26 cellular contexts compared by ENCODE assay signal in genomic region chr11:41456288-41456687, GRCh38. TPM values are rescaled to one million over a fixed set of nuclear protein-coding genes. Genes with fewer than 3 reads are reported as not detected.
DNase-seq lines count a peak whose midpoint lies in the region; ATAC-seq, FAIRE-seq and TF ChIP-seq lines count a peak whose summit lies in the region.
"Had no signal": no experiment of that assay in that cellular context is flagged by ENCODE, and none has a peak within 500 bp of the region (broad histone marks: within the 10 kb centered on the region; RNA-seq: fewer than 3 reads in every experiment).

No MANE protein-coding gene starts in this region.

- H3K4ac ChIP-seq in H1 (replicated peaks; ENCODE audit: insufficient read length, low read depth, low read length), result no peak overlapping the region

- H3K36me3 Mint-ChIP-seq in GM23338 (ENCODE audit: low read depth) (no peaks in the 10 kb centered on the region), T-helper 17 cell (ENCODE audit: low read depth) (no peaks in the 10 kb centered on the region)
- H3K36me3 Mint-ChIP-seq: CD4-positive, alpha-beta memory T cell had no signal

- H3K9me3 ChIP-seq in H1 (ENCODE audit: insufficient read depth in 2 of 2, low read depth in 1 of 2, low read length in 1 of 2) (no peaks in the 10 kb centered on the region), T-helper 17 cell (ENCODE audit: control insufficient read depth, low read length, poor library complexity, severe bottlenecking) (no peaks in the 10 kb centered on the region)
- H3K9me3 ChIP-seq: BLaER1 had no signal

- no peak overlapping the region for H4K8ac ChIP-seq in H1 (ENCODE audit: extremely low read depth, insufficient read depth, low read length)

- TF ChIP-seq CTCF in GM23338 (conservative IDR thresholded peaks at IDR 0.05; ENCODE audit: low read depth in 2 of 2) (no peak), H1 (IDR thresholded peaks at IDR 0.05; ENCODE audit: control extremely low read depth in 1 of 3, insufficient read depth in 1 of 3, low read depth in 1 of 3, low read length in 3 of 3) (no peak)

- peak; percentile 78 for FAIRE-seq in H1 (lab: Jason Lieb, UNC)
- FAIRE-seq: A204.1, GM12878 had no signal

- H4K20me1 ChIP-seq in GM23338 (replicated peaks; ENCODE audit: insufficient read depth) (no peaks in the 10 kb centered on the region), H1 (replicated peaks in 1 of 2; ENCODE audit: control insufficient read depth in 1 of 2, insufficient read depth in 2 of 2, low read length in 2 of 2) (no peaks in the 10 kb centered on the region)
- H4K20me1 ChIP-seq: BLaER1 had no signal

- no peak overlapping the region for H2BK5ac ChIP-seq in H1 (ENCODE audit: low read depth, low read length)

- DNase-seq in GM23338 (ENCODE audit: low spot score) (peak; percentile 75), H1 (ENCODE audit: low read depth in 1 of 2, low spot score in 2 of 2) (no peak), left kidney (ENCODE audit: low read depth, low spot score) (peak; percentile 15), pons (ENCODE audit: low spot score) (peak; percentile 18), T-helper 17 cell (no peak), HUDEP-2 (lab: John Stamatoyannopoulos, UW; ENCODE audit: unreplicated experiment in 76 of 76) (no peak)
- DNase-seq in activated T-cell treated with anti-CD3 and anti-CD28 coated beads, Interleukin-2, amount 50 U/mL, for 48 hours, result no peak
- DNase-seq in activated CD4-positive, alpha-beta T cell treated with anti-CD3 and anti-CD28 coated beads, Interleukin-2, amount 50 U/mL, for 4 hours, result no peak
- DNase-seq: CD4-positive, alpha-beta memory T cell; DMS153; MM.1S; NCI-H1092; NCI-H2081 treated with DMSO at 0.1 percent for 48 hours; NCI-H510A; NCI-H748 treated with DMSO at 0.1 percent for 48 hours; NK-92 treated with Interleukin-12 subunit alpha and Interleukin-12 subunit beta, amount 100 ng/mL, for 24 hours; OCI-M1; SHP77 had no signal

- H3K4me3 Mint-ChIP-seq in GM23338 (peak overlapping the region; percentile 12), T-helper 17 cell (no peak overlapping the region)
- H3K4me3 Mint-ChIP-seq: CD4-positive, alpha-beta memory T cell had no signal

- no peak for TF ChIP-seq POLR2A in H1 (IDR thresholded peaks at IDR 0.05; ENCODE audit: control extremely low read depth in 1 of 2, low read depth in 2 of 2, low read length in 2 of 2)

- H3K79me1 ChIP-seq in H1 (ENCODE audit: low read depth, low read length), result no peaks in the 10 kb centered on the region

- peak; percentile 88 for ATAC-seq in GM23338
- no peak for ATAC-seq in T-helper 17 cell
- ATAC-seq: GM12878 had no signal

- H3K4me1 Mint-ChIP-seq in GM23338 (peaks cover 65% of the 10 kb centered on the region), T-helper 17 cell (peaks cover 2% of the 10 kb centered on the region)

- H3K27ac ChIP-seq in GM23338 (ENCODE audit: low read depth) (peak overlapping the region; percentile 78), H1 (ENCODE audit: low read depth, low read length) (no peak overlapping the region)
- H3K27ac ChIP-seq: BLaER1, SK-N-MC had no signal

- no peak overlapping the region for H3K23ac ChIP-seq in H1 (ENCODE audit: insufficient read length)

- 0 out of 2 replicates have a peak, but pooled peaks cover 5% of the 10 kb centered on the region for H3F3A ChIP-seq in GM23338 (replicated peaks; ENCODE audit: low read depth)

- peak overlapping the region; percentile 55; the same call in 1 of the 2 replicates for H3K18ac ChIP-seq in H1 (ENCODE audit: extremely low read depth, low read length)

- H3K4me1 ChIP-seq in GM23338 (ENCODE audit: insufficient read depth) (peaks cover 57% of the 10 kb centered on the region), H1 (replicated peaks in 1 of 4; ENCODE audit: control insufficient read depth in 3 of 4, insufficient read depth in 4 of 4, low read length in 3 of 4) (peaks cover 2 to 27% (median 11%) of the 10 kb centered on the region in 4 experiments; a peak in 6 of 7 replicates)
- H3K4me1 ChIP-seq: BLaER1 had no signal

- no peak overlapping the region for H2AK5ac ChIP-seq in H1 (ENCODE audit: low read depth, low read length)

- H3K56ac ChIP-seq in H1 (replicated peaks; ENCODE audit: insufficient read length, low read depth, low read length), result no peak overlapping the region

- no peaks in the 10 kb centered on the region for H3K36me3 ChIP-seq in GM23338 (ENCODE audit: insufficient read depth)
- no peaks in the 10 kb centered on the region for H3K36me3 ChIP-seq in H1 (ENCODE audit: control insufficient read depth in 2 of 4, insufficient read depth in 4 of 4, low read length in 3 of 4)
- H3K36me3 ChIP-seq: BLaER1 had no signal

- no peak overlapping the region for H2BK15ac ChIP-seq in H1 (ENCODE audit: low read length)

- peak overlapping the region; percentile 82 for H2BK20ac ChIP-seq in H1 (ENCODE audit: low read length)

- H3K4me2 ChIP-seq in GM23338 (peak overlapping the region; percentile 79), H1 (ENCODE audit: insufficient read depth in 1 of 2, low read depth in 2 of 2, low read length in 2 of 2) (peak overlapping the region; percentile 50 to 60)
- H3K4me2 ChIP-seq: BLaER1 had no signal

- POLR2A ChIA-PET in H1 (lab: Charles Lee; ENCODE audit: partially characterized antibody), result no interaction called here

- no peak overlapping the region for H4K91ac ChIP-seq in H1 (replicated peaks; ENCODE audit: insufficient read length, low read length)

- H3K9ac ChIP-seq in H1 (replicated peaks in 1 of 4; ENCODE audit: extremely low read depth in 1 of 4, low read depth in 3 of 4, low read length in 3 of 4), result no peak overlapping the region
- H3K9ac ChIP-seq: BLaER1 had no signal

- WGBS in H1 (ENCODE audit: extremely low coverage in 1 of 2, insufficient coverage in 1 of 2, insufficient read length in 1 of 2, insufficient replicate concordance in 2 of 2, low coverage in 1 of 2, low lambda C conversion rate in 2 of 2, missing lambda C conversion rate in 1 of 2), 2 experiments, result 25% methylated on average over 1 of the region's 1 CpG; no CpG with 5 or more reads in 1 of the 2 experiments

- H3K27me3 Mint-ChIP-seq in GM23338 (ENCODE audit: insufficient read depth, low read depth, poor library complexity) (no peaks in the 10 kb centered on the region), T-helper 17 cell (peaks cover 14% of the 10 kb centered on the region)

- H3K79me2 ChIP-seq in GM23338 (replicated peaks; ENCODE audit: insufficient read depth) (no peaks in the 10 kb centered on the region), H1 (ENCODE audit: control insufficient read depth in 1 of 2, insufficient read depth in 2 of 2, low read length in 2 of 2) (no peaks in the 10 kb centered on the region)

- no peak; a peak in 1 of 4 replicates for TF ChIP-seq RAD21 in H1 (IDR thresholded peaks at IDR 0.05 in 1 of 2, conservative IDR thresholded peaks at IDR 0.05 in 1 of 2; ENCODE audit: low read depth in 2 of 2, low read length in 2 of 2)

- H3K9me2 ChIP-seq in GM23338 (ENCODE audit: insufficient read depth), result no peaks in the 10 kb centered on the region

- CTCF ChIA-PET in H1 (lab: Charles Lee; ENCODE audit: partially characterized antibody), result interaction anchor here (0.7 to 0.9 kb wide), 2 partner anchors 10 to 44 kb away, joined by 3 to 4 read pairs; no protein-coding TSS in a partner anchor

- H2AFZ ChIP-seq in GM23338 (no peak overlapping the region), H1 (ENCODE audit: low read length) (no peak overlapping the region)

- H3K4me3 ChIP-seq in GM23338 (peak overlapping the region; percentile 11; the same call in 1 of the 2 replicates), H1 (ENCODE audit: extremely low read depth in 1 of 4, insufficient read depth in 2 of 4, low read depth in 3 of 4, low read length in 4 of 4) (peak overlapping the region in 1 of 4 experiments; percentile 22; a peak in 1 of 8 replicates)
- H3K4me3 ChIP-seq: BLaER1, GM12878, SK-N-MC had no signal

- TF ChIP-seq EP300 in H1 (IDR thresholded peaks at IDR 0.05; ENCODE audit: borderline replicate concordance in 1 of 2, low read depth in 2 of 2, low read length in 2 of 2), result 0 out of 3 replicates have a peak, but pooled peaks of 1 of the 2 experiments have one; percentile 12

- no peak overlapping the region for H4K5ac ChIP-seq in H1 (ENCODE audit: insufficient read length, low read depth, low read length)

- H3K14ac ChIP-seq in H1 (ENCODE audit: insufficient read length), result no peak overlapping the region

- H3K27ac Mint-ChIP-seq in GM23338 (peak overlapping the region; percentile 61), T-helper 17 cell (no peak overlapping the region)
- H3K27ac Mint-ChIP-seq: CD4-positive, alpha-beta memory T cell had no signal

- H2BK120ac ChIP-seq in H1 (replicated peaks; ENCODE audit: low read depth, low read length), result no peak overlapping the region

- no peaks in the 10 kb centered on the region for H3K9me3 Mint-ChIP-seq in GM23338

- no peaks in the 10 kb centered on the region; the same call in 1 of the 2 replicates for H3K23me2 ChIP-seq in H1 (ENCODE audit: low read depth, low read length)

- 0 out of 2 replicates have a peak overlapping the region, but pooled peaks have one; percentile 30 for H2BK12ac ChIP-seq in H1 (ENCODE audit: low read depth, low read length)

- H3K27me3 ChIP-seq in GM23338 (ENCODE audit: insufficient read depth) (no peaks in the 10 kb centered on the region), H1 (replicated peaks in 1 of 4; ENCODE audit: control insufficient read depth in 3 of 4, extremely low read depth in 1 of 4, insufficient read depth in 3 of 4, low read length in 3 of 4) (no peaks in the 10 kb centered on the region)

TF ChIP-seq in GM23338, 12 proteins besides CTCF, POLR2A, EP300 and RAD21 (continues in another document):
- no peak for TF ChIP-seq POLR2AphosphoS5 (IDR thresholded peaks at IDR 0.05; ENCODE audit: low read depth)
- no peak for TF ChIP-seq JUNB (IDR thresholded peaks at IDR 0.05; ENCODE audit: unreplicated experiment)

TF ChIP-seq in H1, 55 proteins besides CTCF, POLR2A, EP300 and RAD21 (continues in another document):
- TF ChIP-seq BRCA1 (IDR thresholded peaks at IDR 0.05; ENCODE audit: low read depth, low read length), result no peak

RNA-seq across cellular contexts. Expression of gene LRRC4C, which starts 3.2 kb away (rescaled TPM):
- total RNA-seq in GM23338 (2014; rRNA removed; shearing (Covaris generic)), result 0.35 TPM in 1 of 2 replicates, not detected in the other
- polyA plus RNA-seq in GM23338 (2016; fragmentation: Nextera tagmentation; extraction: Ambion mirVana), result 0.68 and 1.1 TPM in 2 replicates
- 1.9 and 2.2 TPM in 2 replicates for total RNA-seq in H1 (2021; fragmentation: NEBNext Ultra II Directional; extraction: Animal tissue kit (Norgen Biotek cat#: 25700))
- 0.23 and 0.25 TPM in 2 replicates for polyA plus RNA-seq in H1 (2011; rRNA removed)
- 0.13 TPM for polyA plus RNA-seq in H1 (2011; cell fraction: cytosol; rRNA removed)
- 0.10 TPM for polyA plus RNA-seq in H1 (2011; cell fraction: nucleus; rRNA removed)
- 0.12 to 0.37 TPM (median 0.25 TPM) in 4 replicates for polyA plus RNA-seq in H1 (2012, experiment 1 of 2)
- polyA plus RNA-seq in H1 (2012, experiment 2 of 2), result not detected
- polyA plus RNA-seq in H1 (2013, experiment 1 of 2), result 0.51 TPM
- polyA plus RNA-seq in H1 (2013, experiment 2 of 2), result 0.31 TPM
- 0.19 and 0.20 TPM in 2 replicates for polyA minus RNA-seq in H1 (2011; rRNA and poly(A)+ RNA removed)
- not detected for polyA minus RNA-seq in H1 (2011; cell fraction: cytosol; rRNA and poly(A)+ RNA removed)
- 1.3 TPM for polyA minus RNA-seq in H1 (2011; cell fraction: nucleus; rRNA and poly(A)+ RNA removed)
- not detected for total RNA-seq in T-helper 17 cell
- total RNA-seq: CD4-positive, alpha-beta memory T cell; Daoy; GM12878; HT1080; LHCN-M2; RPMI7951 had no signal
- polyA plus RNA-seq: CD4-positive, alpha-beta memory T cell had no signal

Comparison
In these comparisons a context has a peak if more than half of its experiments do, and no peak if none do; other contexts are left out.
1. DNase-seq: peak in GM23338 (single experiment), left kidney (single experiment) and pons (single experiment); none in H1 (0 of 2), activated T-cell treated with anti-CD3 and anti-CD28 coated beads, Interleukin-2, amount 50 U/mL, for 48 hours (0 of 2), T-helper 17 cell (0 of 3), HUDEP-2 (0 of 76) and activated CD4-positive, alpha-beta T cell treated with anti-CD3 and anti-CD28 coated beads, Interleukin-2, amount 50 U/mL, for 4 hours (0 of 2).